21 cellular contexts compared by ENCODE assay signal in the genomic region with DNA sequence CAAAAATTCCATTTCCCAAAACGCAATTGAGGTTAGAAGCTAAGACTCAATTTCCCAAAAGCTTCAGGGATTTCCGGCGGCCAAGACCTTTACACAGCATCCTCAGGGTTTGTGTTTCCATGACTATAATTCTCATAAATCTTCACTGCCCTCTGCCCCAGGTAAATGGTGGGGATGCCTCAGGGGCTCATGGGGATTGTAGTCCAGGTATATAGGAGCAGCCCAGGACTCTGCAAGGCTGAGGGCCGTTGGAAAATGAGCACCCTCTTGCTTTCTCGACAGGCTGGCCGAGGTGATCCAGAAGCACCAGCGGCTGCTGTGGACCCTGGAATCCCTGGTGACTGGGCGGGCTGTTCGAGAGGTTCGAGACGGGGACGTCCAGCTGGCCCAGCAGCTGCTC. TPM values are rescaled to one million over a fixed set of nuclear protein-coding genes. Genes with fewer than 3 reads are reported as not detected.
DNase-seq lines count a peak whose midpoint lies in the region; ATAC-seq, FAIRE-seq and TF ChIP-seq lines count a peak whose summit lies in the region.
"Had no signal": no experiment of that assay in that cellular context is flagged by ENCODE, and none has a peak within 500 bp of the region (broad histone marks: within the 10 kb centered on the region; RNA-seq: fewer than 3 reads in every experiment).

No MANE protein-coding gene starts in this region.

- no peak overlapping the region for H3K56ac ChIP-seq in IMR-90 (ENCODE audit: extremely low read depth, insufficient read depth, low read length)

- peaks cover 2 to 14% of the 10 kb centered on the region in 2 experiments; a peak in 3 of 4 replicates for H3K79me1 ChIP-seq in IMR-90 (ENCODE audit: low read depth in 1 of 2, low read length in 2 of 2)

- TF ChIP-seq EP300 in GM12878 (IDR thresholded peaks at IDR 0.05; ENCODE audit: borderline replicate concordance in 1 of 2, control insufficient read depth in 1 of 2, low read depth in 2 of 2, low read length in 2 of 2) = no peak

- peak overlapping the region; percentile 24 for H2AK9ac ChIP-seq in IMR-90 (replicated peaks; ENCODE audit: low read depth, low read length, poor library complexity)

- H3K4me1 ChIP-seq in IMR-90 (ENCODE audit: control insufficient read depth, insufficient read depth, low read length) (no peaks in the 10 kb centered on the region), GM12878 (ENCODE audit: control insufficient read depth, insufficient read depth, low read length) (peaks cover 22% of the 10 kb centered on the region), vagina (peaks cover 31% of the 10 kb centered on the region)

- DNase-seq in activated CD4-positive, alpha-beta T cell treated with anti-CD3 and anti-CD28 coated beads for 36 hours = no peak
- DNase-seq in activated CD4-positive, alpha-beta T cell treated with anti-CD3 and anti-CD28 coated beads for 48 hours = no peak
- no peak for DNase-seq in IMR-90
- no peak for DNase-seq in GM12878 (ENCODE audit: low read depth, low spot score)
- DNase-seq in vagina (ENCODE audit: extremely low spot score in 2 of 2) = no peak
- no peak for DNase-seq in cerebellar cortex (ENCODE audit: low spot score)
- no peak for DNase-seq in dedifferentiated amniotic fluid mesenchymal stem cell (ENCODE audit: extremely low spot score)
- DNase-seq: 8988T, DMS 273 treated with DMSO at 0.1 percent for 48 hours, NCI-H1092, NCI-H146, NCI-H2081 treated with DMSO at 0.1 percent for 48 hours, NCI-H510A, NCI-H774, PC-9 had no signal

- H3K9me1 ChIP-seq in IMR-90 (ENCODE audit: insufficient read depth, low read length) = no peaks in the 10 kb centered on the region

- no peaks in the 10 kb centered on the region for H4K20me1 ChIP-seq in IMR-90 (ENCODE audit: insufficient read depth, low read length)
- no peaks in the 10 kb centered on the region for H4K20me1 ChIP-seq in GM12878 (ENCODE audit: control insufficient read depth, insufficient read depth)

- no peak overlapping the region for H3K27ac ChIP-seq in IMR-90 (ENCODE audit: insufficient read depth, low read length)
- H3K27ac ChIP-seq in GM12878 (ENCODE audit: control insufficient read depth, insufficient read depth) = no peak overlapping the region
- H3K27ac ChIP-seq in vagina = peak overlapping the region; percentile 95
- H3K27ac ChIP-seq: C4-2B, HL-60, PC-9 had no signal

- TF ChIP-seq POLR2A in IMR-90 (IDR thresholded peaks at IDR 0.05; ENCODE audit: low read depth, low read length) = no peak
- TF ChIP-seq POLR2A in GM12878 (IDR thresholded peaks at IDR 0.05; ENCODE audit: low read depth, low read length) = no peak
- TF ChIP-seq POLR2A in vagina (IDR thresholded peaks at IDR 0.05) = no peak

- no peaks in the 10 kb centered on the region for H3K9me3 Mint-ChIP-seq in activated CD4-positive, alpha-beta T cell treated with anti-CD3 and anti-CD28 coated beads for 36 hours (ENCODE audit: low read depth)

- H3K4ac ChIP-seq in IMR-90 (ENCODE audit: low read depth, low read length) = no peak overlapping the region

- peaks cover 15% of the 10 kb centered on the region for H3K4me1 Mint-ChIP-seq in activated CD4-positive, alpha-beta T cell treated with anti-CD3 and anti-CD28 coated beads for 36 hours

- SMC1A ChIA-PET in GM12878 (lab: Charles Lee; ENCODE audit: uncharacterized antibody, unreplicated experiment) = interaction anchor here (9.0 kb wide), 1 partner anchor 10 kb away, joined by 53 read pairs; no protein-coding TSS in a partner anchor

- H3K4me3 Mint-ChIP-seq in activated CD4-positive, alpha-beta T cell treated with anti-CD3 and anti-CD28 coated beads for 36 hours = no peak overlapping the region

- H4K91ac ChIP-seq in IMR-90 (ENCODE audit: insufficient read depth, low read depth, low read length) = no peak overlapping the region

- peak; percentile 43 for ATAC-seq in activated CD4-positive, alpha-beta T cell treated with anti-CD3 and anti-CD28 coated beads for 36 hours
- ATAC-seq in IMR-90 (ENCODE audit: low read depth) (no peak), GM12878 (0 out of 3 replicates have a peak, but pooled peaks have one; percentile 28), GM19328 (IDR thresholded peaks at IDR 0.05; ENCODE audit: unreplicated experiment) (no peak)

- H3K18ac ChIP-seq in IMR-90 (ENCODE audit: low read depth, low read length) = no peak overlapping the region

- no peaks in the 10 kb centered on the region for H3K27me3 Mint-ChIP-seq in activated CD4-positive, alpha-beta T cell treated with anti-CD3 and anti-CD28 coated beads for 36 hours

- no peak overlapping the region for H2AFZ ChIP-seq in IMR-90 (replicated peaks; ENCODE audit: low read length, poor library complexity)
- no peak overlapping the region for H2AFZ ChIP-seq in GM12878 (ENCODE audit: control insufficient read depth, low read depth, low read length)
- H2AFZ ChIP-seq: PC-9 had no signal

- BruUV-seq in IMR-90 (replicated peaks; lab: Mats Ljungman, UMichigan) (no TSS peak), GM12878 (replicated peaks; lab: Mats Ljungman, UMichigan) (no TSS peak)

- H3K4me3 ChIP-seq in IMR-90 (ENCODE audit: insufficient read depth, low read depth, low read length) (no peak overlapping the region), GM12878 (no peak overlapping the region), vagina (no peak overlapping the region)
- H3K4me3 ChIP-seq: PC-9 had no signal

- H3K36me3 Mint-ChIP-seq in activated CD4-positive, alpha-beta T cell treated with anti-CD3 and anti-CD28 coated beads for 36 hours (ENCODE audit: low read depth) = peaks cover 12% of the 10 kb centered on the region

- H3K27me3 ChIP-seq in IMR-90 (ENCODE audit: control insufficient read depth, insufficient read depth, low read length) (no peaks in the 10 kb centered on the region), GM12878 (replicated peaks in 1 of 2; ENCODE audit: control insufficient read depth in 2 of 2, insufficient read depth in 2 of 2, low read length in 1 of 2) (no peaks in the 10 kb centered on the region), vagina (no peaks in the 10 kb centered on the region)

- TF ChIP-seq RAD21 in IMR-90 (IDR thresholded peaks at IDR 0.05; ENCODE audit: low read length) (no peak), GM12878 (IDR thresholded peaks at IDR 0.05; ENCODE audit: insufficient read depth, low read depth, low read length) (no peak)

- peaks cover 5% of the 10 kb centered on the region for H3K79me2 ChIP-seq in GM12878 (ENCODE audit: control insufficient read depth, insufficient read depth, low read length)

- no peak overlapping the region for H2BK120ac ChIP-seq in IMR-90 (ENCODE audit: low read depth, low read length)

- no peak overlapping the region for H2BK5ac ChIP-seq in IMR-90 (ENCODE audit: low read depth, low read length, poor library complexity, severe bottlenecking)

- no peak overlapping the region for H4K5ac ChIP-seq in IMR-90 (ENCODE audit: low read depth, low read length)

- WGBS in IMR-90 (ENCODE audit: extremely low coverage in 2 of 2, insufficient read length in 1 of 2), 2 experiments = 89% methylated on average over 9 of the region's 12 CpGs; no CpG with 5 or more reads in 1 of the 2 experiments
- 92% methylated on average over 12 of the region's 12 CpGs for WGBS in GM12878 (ENCODE audit: insufficient coverage, insufficient replicate concordance, low lambda C conversion rate, missing lambda C conversion rate)

- in situ Hi-C loops in IMR-90 (cut with MboI; ENCODE audit: low sequenced_read_pairs) (no loop called here), GM12878 (cut with MboI) (no loop called here)

- H3K14ac ChIP-seq in IMR-90 (replicated peaks; ENCODE audit: low read depth, low read length) = no peak overlapping the region

- H2AK5ac ChIP-seq in IMR-90 (ENCODE audit: low read depth, low read length) = no peak overlapping the region

- H3K4me2 ChIP-seq in IMR-90 (ENCODE audit: low read depth, low read length) (no peak overlapping the region), GM12878 (ENCODE audit: control insufficient read depth, insufficient read depth) (no peak overlapping the region)
- H3K4me2 ChIP-seq: PC-9 had no signal

- no peak overlapping the region for H3K23ac ChIP-seq in IMR-90 (ENCODE audit: low read depth, low read length)

- POLR2A ChIA-PET in activated CD4-positive, alpha-beta T cell treated with anti-CD3 and anti-CD28 coated beads for 36 hours (lab: Charles Lee) = interaction anchor here (0.8 kb wide), 1 partner anchor 40 kb away, joined by 3 read pairs; no protein-coding TSS in a partner anchor
- POLR2A ChIA-PET in IMR-90 (lab: Charles Lee; ENCODE audit: unreplicated experiment) (no interaction called here), GM12878 (lab: Charles Lee) (interaction anchor here (0.6 to 2.7 kb wide), 3 partner anchors 11 to 408 kb away, joined by 3 to 15 read pairs (median 4); a partner anchor contains a TSS)

- H2BK20ac ChIP-seq in IMR-90 (ENCODE audit: low read depth, low read length) = no peak overlapping the region

- peaks cover 6% of the 10 kb centered on the region for H3K36me3 ChIP-seq in IMR-90 (ENCODE audit: control insufficient read depth, insufficient read depth, low read length)
- H3K36me3 ChIP-seq in GM12878 (ENCODE audit: control insufficient read depth in 2 of 2, insufficient read depth in 2 of 2, low read length in 1 of 2) = peaks cover 0 to 5% of the 10 kb centered on the region in 2 experiments
- peaks cover 0 to 14% of the 10 kb centered on the region in 2 donors for H3K36me3 ChIP-seq in vagina

- CTCF ChIA-PET in activated CD4-positive, alpha-beta T cell treated with anti-CD3 and anti-CD28 coated beads for 36 hours (lab: Charles Lee) = interaction anchor here (1.1 to 2.3 kb wide), 4 partner anchors 10 to 17 kb away, joined by 3 to 9 read pairs (median 6); no protein-coding TSS in a partner anchor
- CTCF ChIA-PET in IMR-90 (lab: Yijun Ruan, JAX) = no interaction called here
- CTCF ChIA-PET in GM12878 (lab: Yijun Ruan, JAX) = interaction anchor here (1.4 to 4.9 kb wide), 3 partner anchors 10 to 111 kb away, joined by 4 to 31 read pairs (median 20); a partner anchor contains a TSS

- H3K9ac ChIP-seq in IMR-90 (ENCODE audit: low read depth, low read length) (no peak overlapping the region), GM12878 (ENCODE audit: control insufficient read depth, insufficient read depth, low read length) (no peak overlapping the region)

- dilution Hi-C loops in IMR-90 (cut with HindIII; ENCODE audit: low sequenced_read_pairs, unreplicated experiment) = no loop called here

- H4K8ac ChIP-seq in IMR-90 (ENCODE audit: low read depth in 2 of 2, low read length in 2 of 2) = no peak overlapping the region

- intact Hi-C loops in activated CD4-positive, alpha-beta T cell treated with anti-CD3 and anti-CD28 coated beads for 36 hours (cut with DNase I, micrococcal nuclease) = no loop called here
- intact Hi-C loops in IMR-90 (cut with micrococcal nuclease) = no loop called here
- intact Hi-C loops in GM12878 (cut with micrococcal nuclease; ENCODE audit: unreplicated experiment) = no loop called here
- intact Hi-C loops in vagina (cut with DNase I) = no loop called here

- H2BK15ac ChIP-seq in IMR-90 (ENCODE audit: low read depth, low read length) = no peak overlapping the region

- H3K9me3 ChIP-seq in IMR-90 (ENCODE audit: control insufficient read depth, insufficient read depth, low read length) = no peaks in the 10 kb centered on the region
- H3K9me3 ChIP-seq in GM12878 (replicated peaks; ENCODE audit: control insufficient read depth, insufficient read depth, low read length) = no peaks in the 10 kb centered on the region
- no peaks in the 10 kb centered on the region for H3K9me3 ChIP-seq in vagina

- no peak for FAIRE-seq in GM12878 (lab: Jason Lieb, UNC)
- FAIRE-seq: HTR-8/SVneo had no signal

- RAD21 ChIA-PET in GM12878 (lab: Charles Lee; ENCODE audit: unreplicated experiment) = no interaction called here

- no peak overlapping the region for H3K27ac Mint-ChIP-seq in activated CD4-positive, alpha-beta T cell treated with anti-CD3 and anti-CD28 coated beads for 36 hours

- no peak for TF ChIP-seq CTCF in IMR-90 (conservative IDR thresholded peaks at IDR 0.05; ENCODE audit: low read depth, low read length)
- no peak for TF ChIP-seq CTCF in GM12878 (IDR thresholded peaks at IDR 0.05 in 2 of 3, conservative IDR thresholded peaks at IDR 0.05 in 1 of 3; ENCODE audit: control insufficient read depth in 2 of 3, extremely low read depth in 1 of 3, insufficient read depth in 1 of 3, low read depth in 3 of 3, low read length in 3 of 3)
- TF ChIP-seq CTCF in vagina (IDR thresholded peaks at IDR 0.05) = no peak

RNA-seq across cellular contexts. Expression of a gene that starts 6.4 kb away (rescaled TPM):
- total RNA-seq in activated CD4-positive, alpha-beta T cell treated with anti-CD3 and anti-CD28 coated beads for 36 hours = 10 to 100 TPM; 26.8 to 33.3 TPM
- total RNA-seq in IMR-90 (2012; rRNA removed) (10.4 and 11.4 TPM in 2 replicates), GM12878 (2014; rRNA removed) (31.9 and 46.3 TPM in 2 replicates), GM12878 (2014; rRNA removed; fragmentation: Illumina TruSeq; extraction: Trizol) (8.7 and 9.5 TPM in 2 replicates), GM12878 (2021) (43.6 and 49.3 TPM in 2 replicates), vagina (29.5 TPM)
- polyA plus RNA-seq in IMR-90 (2012; rRNA removed) (12.1 and 12.9 TPM in 2 replicates), GM12878 (2011; rRNA removed) (3.1 and 6.4 TPM in 2 replicates), GM12878 (2014; fragmentation: Illumina TruSeq; extraction: Trizol) (0.43 and 1.7 TPM in 2 replicates), GM12878 (2014; fragmentation: Nextera tagmentation; extraction: Ambion mirVana) (1 to 10 TPM; 4.5 to 6.2 TPM), GM12878 (2014; rRNA removed) (31.0 and 41.4 TPM in 2 replicates), GM12878 (2016; fragmentation: Nextera tagmentation; extraction: Ambion mirVana) (10 to 100 TPM; 26.8 to 40.0 TPM)
- 8.5 and 12.7 TPM in 2 replicates for polyA plus RNA-seq in IMR-90 (2012; cell fraction: cytosol; rRNA removed)
- 15.2 and 58.9 TPM in 2 replicates for polyA plus RNA-seq in IMR-90 (2012; cell fraction: nucleus; rRNA removed; ENCODE audit: low replicate concordance)
- total RNA-seq in GM12878 (2013; cell fraction: nucleolus; rRNA removed) = 4.5 and 6.6 TPM in 2 replicates
- 3.7 TPM for polyA plus RNA-seq in GM12878 (2011; ENCODE audit: low read depth)
- polyA plus RNA-seq in GM12878 (2011; cell fraction: cytosol; rRNA removed) = 15.2 and 32.2 TPM in 2 replicates
- polyA plus RNA-seq in GM12878 (2011; cell fraction: nucleus; rRNA removed) = 43.0 and 85.9 TPM in 2 replicates
- polyA plus RNA-seq in GM12878 (2012) = 17.2 and 17.4 TPM in 2 replicates
- 9.9 and 22.0 TPM in 2 replicates for polyA minus RNA-seq in GM12878 (2011; rRNA and poly(A)+ RNA removed)
- 14.5 and 17.4 TPM in 2 replicates for polyA minus RNA-seq in GM12878 (2011; cell fraction: cytosol; rRNA and poly(A)+ RNA removed)
- polyA minus RNA-seq in GM12878 (2011; cell fraction: nucleus; rRNA and poly(A)+ RNA removed) = 4.1 and 11.7 TPM in 2 replicates

RNA-seq across cellular contexts. Expression of a gene that starts 7.8 kb away (rescaled TPM):
- 100 to 1,000 TPM; 117 to 138 TPM for total RNA-seq in activated CD4-positive, alpha-beta T cell treated with anti-CD3 and anti-CD28 coated beads for 36 hours
- total RNA-seq in IMR-90 (2012; rRNA removed) (122 and 125 TPM in 2 replicates), GM12878 (2014; rRNA removed) (130 and 137 TPM in 2 replicates), GM12878 (2014; rRNA removed; fragmentation: Illumina TruSeq; extraction: Trizol) (83.8 and 84.3 TPM in 2 replicates), GM12878 (2021) (112 and 117 TPM in 2 replicates), vagina (96.3 TPM)
- polyA plus RNA-seq in IMR-90 (2012; rRNA removed) (76.8 and 77.9 TPM in 2 replicates), GM12878 (2011; rRNA removed) (84.6 and 95.3 TPM in 2 replicates), GM12878 (2014; fragmentation: Illumina TruSeq; extraction: Trizol) (40.6 and 73.6 TPM in 2 replicates), GM12878 (2014; fragmentation: Nextera tagmentation; extraction: Ambion mirVana) (10 to 100 TPM; 16.1 to 39.9 TPM), GM12878 (2014; rRNA removed) (122 and 123 TPM in 2 replicates), GM12878 (2016; fragmentation: Nextera tagmentation; extraction: Ambion mirVana) (100 to 1,000 TPM; 141 to 153 TPM)
- polyA plus RNA-seq in IMR-90 (2012; cell fraction: cytosol; rRNA removed) = 69.5 and 71.7 TPM in 2 replicates
- polyA plus RNA-seq in IMR-90 (2012; cell fraction: nucleus; rRNA removed; ENCODE audit: low replicate concordance) = 123 and 140 TPM in 2 replicates
- total RNA-seq in GM12878 (2013; cell fraction: nucleolus; rRNA removed) = 88.2 and 95.3 TPM in 2 replicates
- 102 TPM for polyA plus RNA-seq in GM12878 (2011; ENCODE audit: low read depth)
- 120 and 130 TPM in 2 replicates for polyA plus RNA-seq in GM12878 (2011; cell fraction: cytosol; rRNA removed)
- polyA plus RNA-seq in GM12878 (2011; cell fraction: nucleus; rRNA removed) = 210 and 249 TPM in 2 replicates
- polyA plus RNA-seq in GM12878 (2012) = 95.7 and 98.1 TPM in 2 replicates
- polyA minus RNA-seq in GM12878 (2011; rRNA and poly(A)+ RNA removed) = 67.4 and 81.0 TPM in 2 replicates
- polyA minus RNA-seq in GM12878 (2011; cell fraction: cytosol; rRNA and poly(A)+ RNA removed) = 32.1 and 32.7 TPM in 2 replicates
- 29.9 and 44.2 TPM in 2 replicates for polyA minus RNA-seq in GM12878 (2011; cell fraction: nucleus; rRNA and poly(A)+ RNA removed)

RNA-seq across cellular contexts. Expression of a gene that starts 14.6 kb away (rescaled TPM):
- 10 to 100 TPM; 38.6 to 43.2 TPM for total RNA-seq in activated CD4-positive, alpha-beta T cell treated with anti-CD3 and anti-CD28 coated beads for 36 hours
- total RNA-seq in IMR-90 (2012; rRNA removed) = 0.56 and 0.90 TPM in 2 replicates
- polyA plus RNA-seq in IMR-90 (2012; rRNA removed) = 8.3 and 10.2 TPM in 2 replicates
- polyA plus RNA-seq in IMR-90 (2012; cell fraction: cytosol; rRNA removed) = 10.8 and 12.0 TPM in 2 replicates
- 11.4 and 22.4 TPM in 2 replicates for polyA plus RNA-seq in IMR-90 (2012; cell fraction: nucleus; rRNA removed; ENCODE audit: low replicate concordance)
- total RNA-seq in GM12878 (2013; cell fraction: nucleolus; rRNA removed) = 1.4 and 4.0 TPM in 2 replicates
- total RNA-seq in GM12878 (2014; rRNA removed) = 3.7 and 4.1 TPM in 2 replicates
- 3.9 and 4.6 TPM in 2 replicates for total RNA-seq in GM12878 (2014; rRNA removed; fragmentation: Illumina TruSeq; extraction: Trizol)
- 9.5 and 10.3 TPM in 2 replicates for total RNA-seq in GM12878 (2021)
- 3.2 TPM for polyA plus RNA-seq in GM12878 (2011; ENCODE audit: low read depth)
- polyA plus RNA-seq in GM12878 (2011; rRNA removed) = 1.3 and 3.0 TPM in 2 replicates
- polyA plus RNA-seq in GM12878 (2011; cell fraction: cytosol; rRNA removed) = 3.7 and 5.9 TPM in 2 replicates
- 10.9 and 11.9 TPM in 2 replicates for polyA plus RNA-seq in GM12878 (2011; cell fraction: nucleus; rRNA removed)
- 7.2 and 8.7 TPM in 2 replicates for polyA plus RNA-seq in GM12878 (2012)
- polyA plus RNA-seq in GM12878 (2014; fragmentation: Illumina TruSeq; extraction: Trizol) = 0.51 and 2.8 TPM in 2 replicates
- 1 to 10 TPM in 1 of 2 experiments, under 1 TPM in 1; 0.68 to 1.6 TPM for polyA plus RNA-seq in GM12878 (2014; fragmentation: Nextera tagmentation; extraction: Ambion mirVana)
- polyA plus RNA-seq in GM12878 (2014; rRNA removed) = 11.9 and 13.9 TPM in 2 replicates
- 10 to 100 TPM; 10.1 to 13.1 TPM for polyA plus RNA-seq in GM12878 (2016; fragmentation: Nextera tagmentation; extraction: Ambion mirVana)
- polyA minus RNA-seq in GM12878 (2011; rRNA and poly(A)+ RNA removed) = 1.3 TPM in 1 of 2 replicates, not detected in the other
- 1.6 and 4.5 TPM in 2 replicates for polyA minus RNA-seq in GM12878 (2011; cell fraction: cytosol; rRNA and poly(A)+ RNA removed)
- polyA minus RNA-seq in GM12878 (2011; cell fraction: nucleus; rRNA and poly(A)+ RNA removed) = 1.3 and 3.2 TPM in 2 replicates
- 10.1 TPM for total RNA-seq in vagina

RNA-seq across cellular contexts. Expression of a gene that starts 18.1 kb away (rescaled TPM):
- total RNA-seq in activated CD4-positive, alpha-beta T cell treated with anti-CD3 and anti-CD28 coated beads for 36 hours = under 1 TPM; 0.07 to 0.14 TPM
- total RNA-seq in IMR-90 (2012; rRNA removed) (not detected in 2 replicates), GM12878 (2014; rRNA removed) (not detected in 2 replicates), GM12878 (2014; rRNA removed; fragmentation: Illumina TruSeq; extraction: Trizol) (not detected in 2 replicates), GM12878 (2021) (0.08 TPM in 2 replicates), vagina (0.74 TPM)
- polyA plus RNA-seq in IMR-90 (2012; rRNA removed) (0.03 TPM in 1 of 2 replicates, not detected in the other), GM12878 (2011; rRNA removed) (0.23 and 0.24 TPM in 2 replicates), GM12878 (2014; fragmentation: Illumina TruSeq; extraction: Trizol) (0.03 and 0.06 TPM in 2 replicates), GM12878 (2014; fragmentation: Nextera tagmentation; extraction: Ambion mirVana) (not detected), GM12878 (2014; rRNA removed) (0.04 TPM in 1 of 2 replicates, not detected in the other), GM12878 (2016; fragmentation: Nextera tagmentation; extraction: Ambion mirVana) (not detected)
- 0.04 TPM in 1 of 2 replicates, not detected in the other for polyA plus RNA-seq in IMR-90 (2012; cell fraction: cytosol; rRNA removed)
- 0.21 and 0.24 TPM in 2 replicates for polyA plus RNA-seq in IMR-90 (2012; cell fraction: nucleus; rRNA removed; ENCODE audit: low replicate concordance)
- total RNA-seq in GM12878 (2013; cell fraction: nucleolus; rRNA removed) = 0.21 and 0.49 TPM in 2 replicates
- polyA plus RNA-seq in GM12878 (2011; ENCODE audit: low read depth) = not detected
- polyA plus RNA-seq in GM12878 (2011; cell fraction: cytosol; rRNA removed) = 0.27 and 0.48 TPM in 2 replicates
- 0.92 and 1.1 TPM in 2 replicates for polyA plus RNA-seq in GM12878 (2011; cell fraction: nucleus; rRNA removed)
- polyA plus RNA-seq in GM12878 (2012) = 0.18 TPM in 2 replicates
- 0.22 and 0.26 TPM in 2 replicates for polyA minus RNA-seq in GM12878 (2011; rRNA and poly(A)+ RNA removed)
- polyA minus RNA-seq in GM12878 (2011; cell fraction: cytosol; rRNA and poly(A)+ RNA removed) = 0.53 and 1.9 TPM in 2 replicates
- 0.29 and 0.36 TPM in 2 replicates for polyA minus RNA-seq in GM12878 (2011; cell fraction: nucleus; rRNA and poly(A)+ RNA removed)
- total RNA-seq: Daoy, MCF 10A had no signal

RNA-seq across cellular contexts. Expression of a gene that starts 28.0 kb away (rescaled TPM):
- 1,000 to 10,000 TPM; 3,861 to 3,967 TPM for total RNA-seq in activated CD4-positive, alpha-beta T cell treated with anti-CD3 and anti-CD28 coated beads for 36 hours
- total RNA-seq in IMR-90 (2012; rRNA removed) = 1,477 and 1,924 TPM in 2 replicates
- 2,069 and 2,840 TPM in 2 replicates for polyA plus RNA-seq in IMR-90 (2012; rRNA removed)
- 3,282 and 4,112 TPM in 2 replicates for polyA plus RNA-seq in IMR-90 (2012; cell fraction: cytosol; rRNA removed)
- 1,203 and 1,338 TPM in 2 replicates for polyA plus RNA-seq in IMR-90 (2012; cell fraction: nucleus; rRNA removed; ENCODE audit: low replicate concordance)
- total RNA-seq in GM12878 (2013; cell fraction: nucleolus; rRNA removed) = 421 and 437 TPM in 2 replicates
- 6,558 and 7,287 TPM in 2 replicates for total RNA-seq in GM12878 (2014; rRNA removed)
- 3,471 and 3,692 TPM in 2 replicates for total RNA-seq in GM12878 (2014; rRNA removed; fragmentation: Illumina TruSeq; extraction: Trizol)
- total RNA-seq in GM12878 (2021) = 5,103 and 5,273 TPM in 2 replicates
- 1,623 TPM for polyA plus RNA-seq in GM12878 (2011; ENCODE audit: low read depth)
- polyA plus RNA-seq in GM12878 (2011; rRNA removed) = 2,172 and 3,936 TPM in 2 replicates
- 3,618 and 5,003 TPM in 2 replicates for polyA plus RNA-seq in GM12878 (2011; cell fraction: cytosol; rRNA removed)
- polyA plus RNA-seq in GM12878 (2011; cell fraction: nucleus; rRNA removed) = 2,479 and 2,850 TPM in 2 replicates
- polyA plus RNA-seq in GM12878 (2012) = 5,924 and 8,191 TPM in 2 replicates
- 1,413 and 3,666 TPM in 2 replicates for polyA plus RNA-seq in GM12878 (2014; fragmentation: Illumina TruSeq; extraction: Trizol)
- polyA plus RNA-seq in GM12878 (2014; fragmentation: Nextera tagmentation; extraction: Ambion mirVana) = 1,000 to 10,000 TPM; 4,595 to 5,196 TPM
- polyA plus RNA-seq in GM12878 (2014; rRNA removed) = 7,317 and 8,961 TPM in 2 replicates
- 1,000 to 10,000 TPM; 1,426 to 1,490 TPM for polyA plus RNA-seq in GM12878 (2016; fragmentation: Nextera tagmentation; extraction: Ambion mirVana)
- 683 and 1,722 TPM in 2 replicates for polyA minus RNA-seq in GM12878 (2011; rRNA and poly(A)+ RNA removed)
- polyA minus RNA-seq in GM12878 (2011; cell fraction: cytosol; rRNA and poly(A)+ RNA removed) = 792 and 811 TPM in 2 replicates
- polyA minus RNA-seq in GM12878 (2011; cell fraction: nucleus; rRNA and poly(A)+ RNA removed) = 1,676 and 2,148 TPM in 2 replicates
- 3,900 TPM for total RNA-seq in vagina

Comparison
In these comparisons a context has a peak if more than half of its experiments do, and no peak if none do; other contexts are left out.
1. ATAC-seq: peak in activated CD4-positive, alpha-beta T cell treated with anti-CD3 and anti-CD28 coated beads for 36 hours (single experiment) and GM12878 (single experiment); none in IMR-90 (single experiment) and GM19328 (single experiment).